In genomic region chr9:95666785-95667155, GRCh38 we compare ENCODE assay signal across 31 cellular contexts.
"Had no signal": no experiment of that assay in that cellular context is flagged by ENCODE, and none has a peak within 500 bp of the region (broad histone marks: within the 10 kb centered on the region; RNA-seq: fewer than 3 reads in every experiment).

No MANE protein-coding gene starts in this region.

- H3K4me1 Mint-ChIP-seq: activated CD4-positive, alpha-beta memory T cell treated with anti-CD3 and anti-CD28 coated beads, Interleukin-2, amount 10 ng/mL, durations not matched to agents 7 days and 5 days; activated CD4-positive, alpha-beta T cell treated with anti-CD3 and anti-CD28 coated beads, Interleukin-2, amount 10 ng/mL, durations not matched to agents 7 days and 5 days; activated T-helper 17 cell treated with anti-CD3 and anti-CD28 coated beads, Interleukin-2, amount 50 U/mL, for 72 hours; stimulated activated effector memory CD8-positive, alpha-beta T cell treated with anti-CD3 and anti-CD28 coated beads, Interleukin-12 subunit alpha, Interleukin-12 subunit beta, amount 100 ng/mL, for 72 hours had no signal

- H3K27me3 ChIP-seq: pancreas, sigmoid colon, uterus had no signal

- H3K4me3 ChIP-seq: heart right ventricle, left ventricle myocardium inferior, lung, mucosa of descending colon, pancreas, prostate gland, sigmoid colon, uterus had no signal

- ATAC-seq: activated T-cell treated with anti-CD3 and anti-CD28 coated beads, Interleukin-2, amount 50 U/mL, for 4 hours; activated T-helper 17 cell treated with anti-CD3 and anti-CD28 coated beads, Interleukin-2, amount 50 U/mL, for 72 hours; esophagus mucosa; foreskin keratinocyte; heart right ventricle; mucosa of descending colon; natural killer cell treated with Interleukin-12 subunit alpha and Interleukin-12 subunit beta and Interleukin-15 and Interleukin-18, amount 100 ng/mL, for 72 hours; stimulated activated effector memory CD8-positive, alpha-beta T cell treated with anti-CD3 and anti-CD28 coated beads, Interleukin-12 subunit alpha, Interleukin-12 subunit beta, amount 100 ng/mL, for 72 hours had no signal

- H3K9me3 Mint-ChIP-seq: activated CD4-positive, alpha-beta memory T cell treated with anti-CD3 and anti-CD28 coated beads, Interleukin-2, amount 10 ng/mL, durations not matched to agents 7 days and 5 days; activated T-cell treated with anti-CD3 and anti-CD28 coated beads, Interleukin-2, amount 50 U/mL, for 4 hours; activated T-helper 17 cell treated with anti-CD3 and anti-CD28 coated beads, Interleukin-2, amount 50 U/mL, for 72 hours; endodermal cell; natural killer cell treated with Interleukin-12 subunit alpha and Interleukin-12 subunit beta and Interleukin-15 and Interleukin-18, amount 100 ng/mL, for 72 hours; stimulated activated effector memory CD8-positive, alpha-beta T cell treated with anti-CD3 and anti-CD28 coated beads, Interleukin-12 subunit alpha, Interleukin-12 subunit beta, amount 100 ng/mL, for 72 hours; stimulated activated naive CD8-positive, alpha-beta T cell treated with anti-CD3 and anti-CD28 coated beads, Interleukin-15, Interleukin-2, amounts not matched to agents 100 ng/mL and 50 ng/mL, for 24 hours; T-helper 1 cell treated with Interleukin-12 subunit alpha and Interleukin-12 subunit beta and Interleukin-4 antibody, amounts not matched to agents 30 μg/mL and 1 μg/mL, for 36 hours; type B pancreatic cell had no signal

- H3K27ac ChIP-seq: foreskin keratinocyte, heart right ventricle, left ventricle myocardium inferior, pancreas, prostate gland, sigmoid colon, uterus, WERI-Rb-1 had no signal

- H3K4me3 Mint-ChIP-seq: activated CD4-positive, alpha-beta memory T cell treated with anti-CD3 and anti-CD28 coated beads, Interleukin-2, amount 10 ng/mL, durations not matched to agents 7 days and 5 days; activated CD4-positive, alpha-beta T cell treated with anti-CD3 and anti-CD28 coated beads, Interleukin-2, amount 10 ng/mL, durations not matched to agents 7 days and 5 days; activated T-cell treated with anti-CD3 and anti-CD28 coated beads, Interleukin-2, amount 50 U/mL, for 4 hours; activated T-helper 17 cell treated with anti-CD3 and anti-CD28 coated beads, Interleukin-2, amount 50 U/mL, for 72 hours; dendritic cell treated with granulocyte-macrophage colony-stimulating factor and Interleukin-4, amounts not matched to agents 40 ng/mL and 50 ng/mL, for 4 days; endodermal cell; natural killer cell treated with Interleukin-12 subunit alpha and Interleukin-12 subunit beta and Interleukin-15 and Interleukin-18, amount 100 ng/mL, for 72 hours; stimulated activated effector memory CD8-positive, alpha-beta T cell treated with anti-CD3 and anti-CD28 coated beads, Interleukin-12 subunit alpha, Interleukin-12 subunit beta, amount 100 ng/mL, for 72 hours; stimulated activated naive CD8-positive, alpha-beta T cell treated with anti-CD3 and anti-CD28 coated beads, Interleukin-15, Interleukin-2, amounts not matched to agents 100 ng/mL and 50 ng/mL, for 24 hours; T-helper 1 cell treated with Interleukin-12 subunit alpha and Interleukin-12 subunit beta and Interleukin-4 antibody, amounts not matched to agents 30 μg/mL and 1 μg/mL, for 36 hours; type B pancreatic cell had no signal

- H3K9me3 ChIP-seq: left ventricle myocardium inferior, mucosa of descending colon, pancreas, prostate gland, sigmoid colon, uterus had no signal

- H3K36me3 ChIP-seq: heart right ventricle, left ventricle myocardium inferior, pancreas, prostate gland, sigmoid colon, uterus, WERI-Rb-1 had no signal

- H3K4me1 ChIP-seq: foreskin keratinocyte, heart right ventricle, left ventricle myocardium inferior, pancreas, prostate gland, sigmoid colon, uterus had no signal

- DNase-seq: activated CD4-positive, alpha-beta memory T cell treated with anti-CD3 and anti-CD28 coated beads, Interleukin-2, amount 10 ng/mL, durations not matched to agents 7 days and 5 days; activated CD4-positive, alpha-beta T cell treated with anti-CD3 and anti-CD28 coated beads for 1 hour; activated CD4-positive, alpha-beta T cell treated with anti-CD3 and anti-CD28 coated beads, Interleukin-2, amount 10 ng/mL, durations not matched to agents 7 days and 5 days; activated gamma-delta T cell treated with Interleukin-2 at 50 U/mL for 16 hours; activated naive CD4-positive, alpha-beta T cell treated with anti-CD3 and anti-CD28 coated beads, Interleukin-2, amount 50 U/mL, for 16 hours; activated T-cell treated with anti-CD3 and anti-CD28 coated beads, Interleukin-2, amount 50 U/mL, for 4 hours; amniotic stem cell; central memory CD4-positive, alpha-beta T cell; endodermal cell; foreskin keratinocyte; heart right ventricle; islet precursor cell; left ventricle myocardium inferior; mucosa of descending colon; pancreas; sigmoid colon; small intestine; stimulated activated CD4-positive, alpha-beta T cell treated with anti-CD3 and anti-CD28 coated beads, Interleukin-4, amount 100 ng/mL, for 24 hours; T-helper 9 cell; uterus; WERI-Rb-1 had no signal

- H3K27ac Mint-ChIP-seq: activated CD4-positive, alpha-beta memory T cell treated with anti-CD3 and anti-CD28 coated beads, Interleukin-2, amount 10 ng/mL, durations not matched to agents 7 days and 5 days; activated CD4-positive, alpha-beta T cell treated with anti-CD3 and anti-CD28 coated beads, Interleukin-2, amount 10 ng/mL, durations not matched to agents 7 days and 5 days; activated T-helper 17 cell treated with anti-CD3 and anti-CD28 coated beads, Interleukin-2, amount 50 U/mL, for 72 hours; dendritic cell treated with granulocyte-macrophage colony-stimulating factor and Interleukin-4, amounts not matched to agents 40 ng/mL and 50 ng/mL, for 4 days; endodermal cell; natural killer cell treated with Interleukin-12 subunit alpha and Interleukin-12 subunit beta and Interleukin-15 and Interleukin-18, amount 100 ng/mL, for 72 hours; stimulated activated effector memory CD8-positive, alpha-beta T cell treated with anti-CD3 and anti-CD28 coated beads, Interleukin-12 subunit alpha, Interleukin-12 subunit beta, amount 100 ng/mL, for 72 hours; stimulated activated naive CD8-positive, alpha-beta T cell treated with anti-CD3 and anti-CD28 coated beads, Interleukin-15, Interleukin-2, amounts not matched to agents 100 ng/mL and 50 ng/mL, for 24 hours; T-helper 1 cell treated with Interleukin-12 subunit alpha and Interleukin-12 subunit beta and Interleukin-4 antibody, amounts not matched to agents 30 μg/mL and 1 μg/mL, for 36 hours; type B pancreatic cell had no signal

- H3K36me3 Mint-ChIP-seq: natural killer cell treated with Interleukin-12 subunit alpha and Interleukin-12 subunit beta and Interleukin-15 and Interleukin-18, amount 100 ng/mL, for 72 hours; stimulated activated effector memory CD8-positive, alpha-beta T cell treated with anti-CD3 and anti-CD28 coated beads, Interleukin-12 subunit alpha, Interleukin-12 subunit beta, amount 100 ng/mL, for 72 hours; type B pancreatic cell had no signal
